8 cellular contexts compared by ENCODE assay signal in the genomic region with DNA sequence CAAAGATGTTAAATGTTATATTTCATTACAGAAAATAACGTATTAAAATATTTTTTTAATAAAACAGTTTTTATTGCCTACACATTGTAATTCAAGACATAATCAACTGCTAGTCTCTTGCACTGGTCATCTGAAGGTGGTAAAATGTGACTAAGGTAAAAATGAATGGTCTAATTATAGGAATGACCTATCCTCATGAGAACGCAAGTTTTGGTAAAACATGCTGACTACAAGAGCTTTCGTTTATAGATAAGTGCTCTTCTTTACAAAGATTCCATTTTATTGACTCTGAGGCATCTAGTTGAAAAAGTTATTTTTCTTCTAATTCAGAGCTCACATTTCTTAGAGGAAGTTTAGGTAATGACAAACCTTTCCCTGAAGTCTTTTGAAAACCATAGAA. TPM values are rescaled to one million over a fixed set of nuclear protein-coding genes. Genes with fewer than 3 reads are reported as not detected.
"Had no signal": no experiment of that assay in that cellular context is flagged by ENCODE, and none has a peak within 500 bp of the region (broad histone marks: within the 10 kb centered on the region; RNA-seq: fewer than 3 reads in every experiment).

No MANE protein-coding gene starts in this region.

- H3K9ac ChIP-seq: GM23248 had no signal

- H2AFZ ChIP-seq: GM23248 had no signal

- H3K4me3 Mint-ChIP-seq: HFFc6 had no signal

- H3K9me3 ChIP-seq: HAP-1 had no signal

- H3K4me3 ChIP-seq: GM23248, HAP-1 had no signal

- H3K27ac ChIP-seq: GM23248, HL-60 had no signal

- DNase-seq: GM23248, GOT3, H7, HFFc6 had no signal

- H3K36me3 ChIP-seq: HAP-1 had no signal

- ATAC-seq: HCT116, HepG2 had no signal

- H3K27ac Mint-ChIP-seq: HFFc6 had no signal

- H3K9me3 Mint-ChIP-seq: HFFc6 had no signal

RNA-seq across cellular contexts. Expression of a gene that starts 27.3 kb away (rescaled TPM):
- total RNA-seq: GM23248, HepG2, HFFc6 had no signal
